In genomic region chr6:111870054-111870750, GRCh38 we compare ENCODE assay signal across 10 cellular contexts. TPM values are rescaled to one million over a fixed set of nuclear protein-coding genes. Genes with fewer than 3 reads are reported as not detected.
DNase-seq lines count a peak whose midpoint lies in the region; ATAC-seq and TF ChIP-seq lines count a peak whose summit lies in the region.
"Had no signal": no experiment of that assay in that cellular context is flagged by ENCODE, and none has a peak within 500 bp of the region (broad histone marks: within the 10 kb centered on the region; RNA-seq: fewer than 3 reads in every experiment).

No MANE protein-coding gene starts in this region.

- no peaks in the 10 kb centered on the region for H3K9me3 Mint-ChIP-seq in CD4-positive, alpha-beta T cell
- H3K9me3 Mint-ChIP-seq in IgD-negative memory B cell: no peaks in the 10 kb centered on the region
- no peaks in the 10 kb centered on the region for H3K9me3 Mint-ChIP-seq in activated naive CD4-positive, alpha-beta T cell treated with anti-CD3 and anti-CD28 coated beads, Interleukin-2, amount 50 U/mL, for 72 hours

- no peaks in the 10 kb centered on the region for H3K9me3 ChIP-seq in CD4-positive, alpha-beta T cell (ENCODE audit: control insufficient read depth, low read length)
- no peaks in the 10 kb centered on the region for H3K9me3 ChIP-seq in muscle layer of duodenum (ENCODE audit: control insufficient read depth in 1 of 2, low read length in 2 of 2)

- peaks cover 0 to 11% of the 10 kb centered on the region in 2 donors for H3K4me1 ChIP-seq in muscle layer of duodenum (ENCODE audit: control insufficient read depth in 1 of 2, insufficient read depth in 2 of 2, low read length in 2 of 2)

- no peak for ATAC-seq in CD4-positive, alpha-beta T cell (ENCODE audit: poor library complexity)
- no peak for ATAC-seq in activated naive CD4-positive, alpha-beta T cell treated with anti-CD3 and anti-CD28 coated beads, Interleukin-2, amount 50 U/mL, for 72 hours
- no peak for ATAC-seq in GM19463 (IDR thresholded peaks at IDR 0.05; ENCODE audit: unreplicated experiment)

- TF ChIP-seq CTCF in CD4-positive, alpha-beta T cell (IDR thresholded peaks at IDR 0.05): no peak

- DNase-seq in CD4-positive, alpha-beta T cell: no peak
- DNase-seq in activated naive CD4-positive, alpha-beta T cell treated with anti-CD3 and anti-CD28 coated beads, Interleukin-2, amount 50 U/mL, for 72 hours (ENCODE audit: low spot score in 2 of 2): no peak
- DNase-seq in SHP77 treated with DMSO at 0.1 percent for 48 hours (lab: John Stamatoyannopoulos, UW) (no peak), hypothalamus (lab: John Stamatoyannopoulos, UW) (no peak)
- no peak for DNase-seq in effector CD8-positive, alpha-beta T cell (lab: John Stamatoyannopoulos, UW)
- DNase-seq: GF-D8, NCI-H524 treated with DMSO at 0.1 percent for 48 hours had no signal

- peak overlapping the region; percentile 3 to 68 for H3K4me3 ChIP-seq in muscle layer of duodenum (ENCODE audit: low read depth in 1 of 2, low read length in 2 of 2)

- H3K27ac ChIP-seq in CD4-positive, alpha-beta T cell (ENCODE audit: low read depth, low read length): peak overlapping the region; percentile 3
- no peak overlapping the region for H3K27ac ChIP-seq in muscle layer of duodenum (ENCODE audit: low read length)

- H3K36me3 Mint-ChIP-seq in CD4-positive, alpha-beta T cell (ENCODE audit: low read depth): peaks cover 52% of the 10 kb centered on the region
- H3K36me3 Mint-ChIP-seq in IgD-negative memory B cell: no peaks in the 10 kb centered on the region
- peaks cover 42 to 45% of the 10 kb centered on the region in 2 donors for H3K36me3 Mint-ChIP-seq in activated naive CD4-positive, alpha-beta T cell treated with anti-CD3 and anti-CD28 coated beads, Interleukin-2, amount 50 U/mL, for 72 hours

- no peaks in the 10 kb centered on the region for H3K27me3 ChIP-seq in CD4-positive, alpha-beta T cell (ENCODE audit: control insufficient read depth, insufficient read depth, low read length)
- no peaks in the 10 kb centered on the region for H3K27me3 ChIP-seq in muscle layer of duodenum (ENCODE audit: low read depth, low read length)

- peak overlapping the region; percentile 97 for H3K4me3 Mint-ChIP-seq in CD4-positive, alpha-beta T cell
- H3K4me3 Mint-ChIP-seq in IgD-negative memory B cell: peak overlapping the region; percentile 58 to 87 (median 80)

- H3K36me3 ChIP-seq in muscle layer of duodenum (ENCODE audit: control insufficient read depth in 1 of 2, insufficient read depth in 2 of 2, low read length in 2 of 2): no peaks in the 10 kb centered on the region

- H3K27ac Mint-ChIP-seq in CD4-positive, alpha-beta T cell: peak overlapping the region; percentile 93
- peak overlapping the region; percentile 44 to 85 (median 49) for H3K27ac Mint-ChIP-seq in IgD-negative memory B cell
- H3K27ac Mint-ChIP-seq in activated naive CD4-positive, alpha-beta T cell treated with anti-CD3 and anti-CD28 coated beads, Interleukin-2, amount 50 U/mL, for 72 hours: peak overlapping the region; percentile 90 to 94

- POLR2A ChIA-PET in CD4-positive, alpha-beta T cell (lab: Charles Lee): interaction anchor here (1.0 to 4.5 kb wide), 5 partner anchors 10 to 108 kb away, joined by 4 to 11 read pairs (median 5); no protein-coding TSS in a partner anchor

- CTCF ChIA-PET in CD4-positive, alpha-beta T cell (lab: Charles Lee): interaction anchor here (0.8 to 2.0 kb wide), 8 partner anchors 9 to 173 kb away, joined by 3 to 5 read pairs (median 4); no protein-coding TSS in a partner anchor

- intact Hi-C loops in CD4-positive, alpha-beta T cell (cut with DNase I, micrococcal nuclease): loop anchor here (2.0 to 5.0 kb wide), 5 partner anchors 19 to 172 kb away; no protein-coding TSS in a partner anchor

- H3K4me1 Mint-ChIP-seq in CD4-positive, alpha-beta T cell (ENCODE audit: low read depth): peaks cover 78% of the 10 kb centered on the region
- peaks cover 26 to 35% (median 27%) of the 10 kb centered on the region in 3 donors for H3K4me1 Mint-ChIP-seq in IgD-negative memory B cell

- no peaks in the 10 kb centered on the region for H3K27me3 Mint-ChIP-seq in CD4-positive, alpha-beta T cell
- H3K27me3 Mint-ChIP-seq in IgD-negative memory B cell: peaks cover 2% of the 10 kb centered on the region

RNA-seq across cellular contexts. Expression of gene FYN, which starts 3.0 kb away (rescaled TPM):
- total RNA-seq in CD4-positive, alpha-beta T cell: 100 to 1,000 TPM; 419 TPM
- polyA plus RNA-seq in IgD-negative memory B cell: 45.9 TPM
- 100 to 1,000 TPM; 287 to 304 TPM for total RNA-seq in activated naive CD4-positive, alpha-beta T cell treated with anti-CD3 and anti-CD28 coated beads, Interleukin-2, amount 50 U/mL, for 72 hours
